In genomic region chr1:62218603-62219002, GRCh38 we compare ENCODE assay signal across 15 cellular contexts. TPM values are rescaled to one million over a fixed set of nuclear protein-coding genes. Genes with fewer than 3 reads are reported as not detected.
"Had no signal": no experiment of that assay in that cellular context is flagged by ENCODE, and none has a peak within 500 bp of the region (broad histone marks: within the 10 kb centered on the region; RNA-seq: fewer than 3 reads in every experiment).

No MANE protein-coding gene starts in this region.

- DNase-seq: colonic mucosa; effector CD8-positive, alpha-beta T cell; foreskin melanocyte; heart left ventricle; hippocampal formation; kidney glomerular epithelial cell; mammary epithelial cell; naive thymus-derived CD8-positive, alpha-beta T cell; stimulated activated CD4-positive, alpha-beta T cell treated with anti-CD3 and anti-CD28 coated beads, Interleukin-2, amount 100 ng/mL, for 24 hours; stimulated activated naive CD4-positive, alpha-beta T cell treated with Interleukin-2 at 50 U/mL for 16 hours; trophoblast cell had no signal

- ATAC-seq: heart left ventricle; naive thymus-derived CD8-positive, alpha-beta T cell; sciatic nerve had no signal

RNA-seq across cellular contexts. Expression of gene L1TD1, which starts 24.0 kb away (rescaled TPM):
- total RNA-seq: dermis microvascular lymphatic vessel endothelial cell; naive thymus-derived CD8-positive, alpha-beta T cell; osteoblast; pulmonary artery endothelial cell had no signal
